Comparison of ENCODE assay signal across 27 cellular contexts in the genomic region with DNA sequence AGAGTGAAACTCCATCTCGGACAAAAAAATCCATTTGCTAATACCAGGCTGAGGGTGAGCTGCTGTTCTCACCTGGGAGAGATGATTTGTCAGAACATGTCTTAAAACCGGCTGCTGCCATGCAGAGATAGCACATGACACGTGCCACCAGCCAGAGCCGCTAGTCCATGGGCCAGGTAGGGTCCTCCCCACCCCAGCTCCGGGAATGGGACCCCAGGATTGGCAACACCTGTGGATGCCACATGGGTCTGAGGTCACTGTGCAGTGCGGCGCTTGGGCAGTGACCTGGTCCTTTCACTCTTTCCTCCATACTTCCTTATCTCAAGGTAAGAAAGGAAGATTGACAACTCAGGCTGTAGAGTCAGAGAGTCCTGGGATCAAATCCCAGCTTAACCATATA.
"Had no signal": no experiment of that assay in that cellular context is flagged by ENCODE, and none has a peak within 500 bp of the region (broad histone marks: within the 10 kb centered on the region; RNA-seq: fewer than 3 reads in every experiment).

No MANE protein-coding gene starts in this region.

- H3K4me3 Mint-ChIP-seq: activated B cell treated with CpG ODN at 0.5 μM for 24 hours; activated CD8-positive, alpha-beta memory T cell treated with anti-CD3 and anti-CD28 coated beads, Interleukin-2, amount 10 ng/mL, durations not matched to agents 7 days and 5 days; activated CD8-positive, alpha-beta T cell treated with anti-CD3 and anti-CD28 coated beads, Interleukin-2, amount 10 ng/mL, durations not matched to agents 7 days and 5 days; activated naive CD8-positive, alpha-beta T cell; activated T-cell treated with anti-CD3 and anti-CD28 coated beads, Interleukin-2, amount 50 U/mL, for 72 hours; nephron; T-helper 2 cell treated with Interferon-gamma antibody and Interleukin-4, amounts not matched to agents 5 μg/mL and 100 μg/mL, for 36 hours; type B pancreatic cell had no signal

- H3K4me3 ChIP-seq: cardiac muscle cell, left ventricle myocardium inferior, ovary, prostate gland, sigmoid colon, thoracic aorta had no signal

- H3K36me3 ChIP-seq: cardiac muscle cell, left ventricle myocardium inferior, neutrophil, ovary, prostate gland, sigmoid colon, thoracic aorta had no signal

- H3K27me3 ChIP-seq: cardiac muscle cell, ovary, sigmoid colon had no signal

- H3K4me1 Mint-ChIP-seq: activated B cell treated with CpG ODN at 0.5 μM for 24 hours; activated CD8-positive, alpha-beta memory T cell treated with anti-CD3 and anti-CD28 coated beads, Interleukin-2, amount 10 ng/mL, durations not matched to agents 7 days and 5 days had no signal

- H3K9me3 ChIP-seq: left ventricle myocardium inferior, neutrophil, ovary, prostate gland, sigmoid colon, thoracic aorta had no signal

- H3K27me3 Mint-ChIP-seq: activated naive CD8-positive, alpha-beta T cell had no signal

- H3K27ac Mint-ChIP-seq: activated B cell treated with CpG ODN at 0.5 μM for 24 hours; activated CD8-positive, alpha-beta memory T cell treated with anti-CD3 and anti-CD28 coated beads, Interleukin-2, amount 10 ng/mL, durations not matched to agents 7 days and 5 days; activated naive CD8-positive, alpha-beta T cell; activated T-cell treated with anti-CD3 and anti-CD28 coated beads, Interleukin-2, amount 50 U/mL, for 72 hours; nephron; T-helper 2 cell treated with Interferon-gamma antibody and Interleukin-4, amounts not matched to agents 5 μg/mL and 100 μg/mL, for 36 hours; type B pancreatic cell had no signal

- ATAC-seq: activated CD8-positive, alpha-beta memory T cell treated with anti-CD3 and anti-CD28 coated beads, Interleukin-2, amount 10 ng/mL, durations not matched to agents 7 days and 5 days; activated CD8-positive, alpha-beta T cell treated with anti-CD3 and anti-CD28 coated beads, Interleukin-2, amount 10 ng/mL, durations not matched to agents 7 days and 5 days; activated T-cell treated with anti-CD3 and anti-CD28 coated beads, Interleukin-2, amount 50 U/mL, for 72 hours; stimulated activated naive CD8-positive, alpha-beta T cell treated with anti-CD3 and anti-CD28 coated beads, Interleukin-15, Interleukin-2, amounts not matched to agents 100 U/mL and 50 U/mL, for 24 hours had no signal

- H3K9me3 Mint-ChIP-seq: activated B cell treated with CpG ODN at 0.5 μM for 24 hours; activated T-cell treated with anti-CD3 and anti-CD28 coated beads, Interleukin-2, amount 50 U/mL, for 72 hours; nephron; T-helper 2 cell treated with Interferon-gamma antibody and Interleukin-4, amounts not matched to agents 5 μg/mL and 100 μg/mL, for 36 hours; type B pancreatic cell had no signal

- H3K4me1 ChIP-seq: prostate gland, sigmoid colon had no signal

- H3K27ac ChIP-seq: cardiac muscle cell, left ventricle myocardium inferior, neutrophil, ovary, prostate gland, sigmoid colon, thoracic aorta had no signal

- FAIRE-seq: frontal cortex, islet of Langerhans, small intestine had no signal

- DNase-seq: activated B cell treated with CpG ODN at 0.5 μM for 24 hours; activated CD4-positive, alpha-beta T cell treated with anti-CD3 and anti-CD28 coated beads, Interleukin-2, amount 50 U/mL, for 1 hour; activated CD8-positive, alpha-beta memory T cell treated with anti-CD3 and anti-CD28 coated beads, Interleukin-2, amount 10 ng/mL, durations not matched to agents 7 days and 5 days; activated CD8-positive, alpha-beta T cell treated with anti-CD3 and anti-CD28 coated beads, Interleukin-2, amount 10 ng/mL, durations not matched to agents 7 days and 5 days; activated naive CD4-positive, alpha-beta T cell; activated T-cell treated with anti-CD3 and anti-CD28 coated beads, Interleukin-2, amount 50 U/mL, for 72 hours; anterior cingulate cortex; cortex of kidney; left ventricle myocardium inferior; mammary epithelial cell; ovary; retina; sigmoid colon; small intestine; stimulated activated CD4-positive, alpha-beta T cell treated with anti-CD3 and anti-CD28 coated beads, Interleukin-2, amount 100 ng/mL, for 24 hours; stimulated activated naive CD8-positive, alpha-beta T cell treated with anti-CD3 and anti-CD28 coated beads, Interleukin-15, Interleukin-2, amounts not matched to agents 100 U/mL and 50 U/mL, for 24 hours; T-helper 1 cell had no signal

- H3K36me3 Mint-ChIP-seq: activated CD8-positive, alpha-beta memory T cell treated with anti-CD3 and anti-CD28 coated beads, Interleukin-2, amount 10 ng/mL, durations not matched to agents 7 days and 5 days; activated naive CD8-positive, alpha-beta T cell; type B pancreatic cell had no signal
